7 cellular contexts compared by ENCODE assay signal in the genomic region with DNA sequence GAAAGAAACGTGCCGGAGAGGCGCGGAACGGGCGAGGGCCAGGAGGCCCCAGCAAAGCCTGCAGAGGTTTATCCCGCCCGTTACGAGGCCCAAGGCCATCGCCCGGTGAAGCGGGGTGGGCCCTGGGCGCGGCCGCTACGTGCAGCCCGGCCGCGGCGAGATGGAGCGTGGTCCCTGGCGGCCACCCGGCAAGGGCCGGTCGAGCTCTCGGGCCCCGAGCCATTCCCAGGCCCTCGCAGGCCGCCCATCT. TPM values are rescaled to one million over a fixed set of nuclear protein-coding genes. Genes with fewer than 3 reads are reported as not detected.
DNase-seq lines count a peak whose midpoint lies in the region; ATAC-seq lines count a peak whose summit lies in the region.

No MANE protein-coding gene starts in this region.

- no peak for DNase-seq in immature natural killer cell
- no peak for DNase-seq in stimulated activated naive CD8-positive, alpha-beta T cell treated with anti-CD3 and anti-CD28 coated beads, Interleukin-15, amount 100 ng/mL, for 72 hours
- DNase-seq in DMS79 treated with DMSO at 0.1 percent for 48 hours (lab: John Stamatoyannopoulos, UW): no peak
- no peak for DNase-seq in cortex of kidney (lab: John Stamatoyannopoulos, UW)
- no peak for DNase-seq in cerebellum (ENCODE audit: low spot score)

- peaks cover 42% of the 10 kb centered on the region for H3K4me1 Mint-ChIP-seq in activated naive CD8-positive, alpha-beta T cell (ENCODE audit: low read depth)
- H3K4me1 Mint-ChIP-seq in immature natural killer cell: peaks cover 50 to 62% of the 10 kb centered on the region in 2 donors
- peaks cover 60% of the 10 kb centered on the region for H3K4me1 Mint-ChIP-seq in stimulated activated naive CD8-positive, alpha-beta T cell treated with anti-CD3 and anti-CD28 coated beads, Interleukin-15, amount 100 ng/mL, for 72 hours

- H3K27ac ChIP-seq in HUES6 (ENCODE audit: low read depth, low read length): peak overlapping the region; percentile 86; the same call in 1 of the 2 replicates

- H3K9ac ChIP-seq in HUES6 (ENCODE audit: low read length): peak overlapping the region; percentile 100

- H3K4me1 ChIP-seq in HUES6 (ENCODE audit: control insufficient read depth, insufficient read depth, low read length): peaks cover 39% of the 10 kb centered on the region

- H3K27ac Mint-ChIP-seq in activated naive CD8-positive, alpha-beta T cell: peak overlapping the region; percentile 98
- H3K27ac Mint-ChIP-seq in immature natural killer cell: peak overlapping the region; percentile 81 to 93 (median 90)
- peak overlapping the region; percentile 99 to 100 for H3K27ac Mint-ChIP-seq in stimulated activated naive CD8-positive, alpha-beta T cell treated with anti-CD3 and anti-CD28 coated beads, Interleukin-15, amount 100 ng/mL, for 72 hours

- H3K9me3 ChIP-seq in HUES6 (ENCODE audit: control insufficient read depth, insufficient read depth, low read depth, low read length): no peaks in the 10 kb centered on the region

- peaks cover 13% of the 10 kb centered on the region; the same call in 1 of the 2 replicates for H3K36me3 ChIP-seq in HUES6 (ENCODE audit: control insufficient read depth, insufficient read depth, low read length)

- no peaks in the 10 kb centered on the region for H3K27me3 Mint-ChIP-seq in activated naive CD8-positive, alpha-beta T cell
- H3K27me3 Mint-ChIP-seq in immature natural killer cell (ENCODE audit: low read depth in 3 of 3): peaks cover 4 to 25% (median 14%) of the 10 kb centered on the region in 3 donors
- H3K27me3 Mint-ChIP-seq in stimulated activated naive CD8-positive, alpha-beta T cell treated with anti-CD3 and anti-CD28 coated beads, Interleukin-15, amount 100 ng/mL, for 72 hours: no peaks in the 10 kb centered on the region

- ATAC-seq in stimulated activated naive CD8-positive, alpha-beta T cell treated with anti-CD3 and anti-CD28 coated beads, Interleukin-15, amount 100 ng/mL, for 72 hours: no peak

- peak overlapping the region; percentile 100 for H3K4me3 ChIP-seq in HUES6 (ENCODE audit: low read depth, low read length)

- peaks cover 11% of the 10 kb centered on the region; the same call in 1 of the 2 replicates for H3K27me3 ChIP-seq in HUES6 (ENCODE audit: control insufficient read depth, insufficient read depth, low read length)

- peak overlapping the region; percentile 99 for H3K4me3 Mint-ChIP-seq in activated naive CD8-positive, alpha-beta T cell
- H3K4me3 Mint-ChIP-seq in immature natural killer cell: peak overlapping the region; percentile 90 to 99 (median 91)
- peak overlapping the region; percentile 90 to 92 for H3K4me3 Mint-ChIP-seq in stimulated activated naive CD8-positive, alpha-beta T cell treated with anti-CD3 and anti-CD28 coated beads, Interleukin-15, amount 100 ng/mL, for 72 hours

- no peaks in the 10 kb centered on the region for H3K9me3 Mint-ChIP-seq in activated naive CD8-positive, alpha-beta T cell (ENCODE audit: low read depth)
- H3K9me3 Mint-ChIP-seq in immature natural killer cell: no peaks in the 10 kb centered on the region
- no peaks in the 10 kb centered on the region for H3K9me3 Mint-ChIP-seq in stimulated activated naive CD8-positive, alpha-beta T cell treated with anti-CD3 and anti-CD28 coated beads, Interleukin-15, amount 100 ng/mL, for 72 hours

- H3K36me3 Mint-ChIP-seq in activated naive CD8-positive, alpha-beta T cell: peaks cover 16% of the 10 kb centered on the region
- H3K36me3 Mint-ChIP-seq in immature natural killer cell: no peaks in the 10 kb centered on the region

RNA-seq across cellular contexts. Expression of gene PKM, which starts 1.1 kb away (rescaled TPM):
- 100 to 1,000 TPM; 181 to 233 (median 224) TPM for polyA plus RNA-seq in immature natural killer cell
- 327 TPM for total RNA-seq in cerebellum

RNA-seq across cellular contexts. Expression of gene GRAMD2A, which starts 32.3 kb away (rescaled TPM):
- not detected for polyA plus RNA-seq in immature natural killer cell
- 0.36 TPM for total RNA-seq in cerebellum

RNA-seq across cellular contexts. Expression of gene PARP6, which starts 42.5 kb away (rescaled TPM):
- 10 to 100 TPM; 11.0 to 26.8 (median 19.1) TPM for polyA plus RNA-seq in immature natural killer cell
- 68.8 TPM for total RNA-seq in cerebellum
